In genomic region chr22:44256860-44257560, GRCh38 we compare ENCODE assay signal across 1 cellular context.
TF ChIP-seq lines count a peak whose summit lies in the region.

No MANE protein-coding gene starts in this region.

TF ChIP-seq in H1, 55 proteins besides CTCF, POLR2A, EP300 and RAD21:
- TF ChIP-seq POU5F1 (IDR thresholded peaks at IDR 0.05; ENCODE audit: low read depth, low read length) (no peak), CHD7 (IDR thresholded peaks at IDR 0.05; ENCODE audit: insufficient replicate concordance, low read length) (no peak), SP1 (IDR thresholded peaks at IDR 0.05; ENCODE audit: low read depth, low read length) (no peak), ATF2 (IDR thresholded peaks at IDR 0.05; ENCODE audit: low read length) (no peak), CREB1 (IDR thresholded peaks at IDR 0.05) (no peak), EGR1 (IDR thresholded peaks at IDR 0.05; ENCODE audit: borderline replicate concordance, low read depth, low read length) (no peak), FOSL1 (IDR thresholded peaks at IDR 0.05; ENCODE audit: insufficient read depth, low read depth, low read length) (no peak), GTF2F1 (IDR thresholded peaks at IDR 0.05; ENCODE audit: borderline replicate concordance, low read depth, low read length) (no peak)
